ENCODE assay signal across 1 cellular context in genomic region chr19:16075430-16076153, GRCh38.
A peak's percentile ranks its signal among the peaks of the same experiment; 100 is the strongest.
TF ChIP-seq lines count a peak whose summit lies in the region.

No MANE protein-coding gene starts in this region.

TF ChIP-seq in K562, 482 proteins besides CTCF, POLR2A, EP300 and RAD21 (continued from another document):
- TF ChIP-seq PATZ1 (CRISPR knock-in tag; IDR thresholded peaks at IDR 0.05; ENCODE audit: borderline replicate concordance) (no peak), PHB2 (IDR thresholded peaks at IDR 0.05; ENCODE audit: low read depth) (no peak), HMGXB4 (CRISPR knock-in tag; IDR thresholded peaks at IDR 0.05) (no peak), CEBPG (CRISPR knock-in tag; IDR thresholded peaks at IDR 0.05) (0 out of 2 replicates have a peak, but pooled peaks have one; percentile 34), CEBPG (tag; conservative IDR thresholded peaks at IDR 0.05 in 1 of 2, IDR thresholded peaks at IDR 0.05 in 1 of 2) (peak; percentile 59 to 83; a peak in 3 of 4 replicates), DACH1 (IDR thresholded peaks at IDR 0.05; ENCODE audit: partially characterized antibody) (peak; percentile 40), POLR2B (IDR thresholded peaks at IDR 0.05; ENCODE audit: low read depth, partially characterized antibody) (peak; percentile 69), SMAD4 (CRISPR knock-in tag; conservative IDR thresholded peaks at IDR 0.05) (no peak), MGA (IDR thresholded peaks at IDR 0.05) (no peak; the same call in 1 of the 2 replicates), KDM4B (IDR thresholded peaks at IDR 0.05; ENCODE audit: borderline replicate concordance in 2 of 2, low read depth in 1 of 2) (no peak), ZNF639 (CRISPR knock-in tag; conservative IDR thresholded peaks at IDR 0.05 in 1 of 2, IDR thresholded peaks at IDR 0.05 in 1 of 2) (no peak), ZBTB43 (CRISPR knock-in tag; IDR thresholded peaks at IDR 0.05) (no peak), ZKSCAN1 (IDR thresholded peaks at IDR 0.05; ENCODE audit: low read depth, low read length) (no peak), KLF10 (CRISPR knock-in tag; IDR thresholded peaks at IDR 0.05) (no peak), CAMTA2 (CRISPR knock-in tag; conservative IDR thresholded peaks at IDR 0.05) (no peak), MXI1 (IDR thresholded peaks at IDR 0.05; ENCODE audit: low read depth, low read length) (no peak), DIDO1 (tag; IDR thresholded peaks at IDR 0.05; ENCODE audit: low read depth) (no peak), NR0B1 (IDR thresholded peaks at IDR 0.05; ENCODE audit: partially characterized antibody) (no peak), PKNOX1 (IDR thresholded peaks at IDR 0.05) (no peak), NELFE (IDR thresholded peaks at IDR 0.05; ENCODE audit: insufficient read depth, insufficient read length) (no peak), SMARCA4 (IDR thresholded peaks at IDR 0.05) (no peak), PHF8 (IDR thresholded peaks at IDR 0.05; ENCODE audit: borderline replicate concordance, low read length) (peak; percentile 56; the same call in 1 of the 2 replicates), CBX2 (IDR thresholded peaks at IDR 0.05; ENCODE audit: insufficient read depth, low read length, poor library complexity, severe bottlenecking) (no peak), GTF2B (IDR thresholded peaks at IDR 0.05; ENCODE audit: extremely low read depth, insufficient read length) (no peak), SUPT5H (IDR thresholded peaks at IDR 0.05) (peak; percentile 55; the same call in 1 of the 2 replicates), MECOM (CRISPR knock-in tag; IDR thresholded peaks at IDR 0.05) (no peak), FOXJ2 (tag; IDR thresholded peaks at IDR 0.05) (no peak), RBFOX2 (IDR thresholded peaks at IDR 0.05; ENCODE audit: low read depth, low read length) (no peak), MBD2 (IDR thresholded peaks at IDR 0.05; ENCODE audit: borderline replicate concordance, low read depth) (no peak), SMAD3 (CRISPR knock-in tag; conservative IDR thresholded peaks at IDR 0.05) (no peak), ETV5 (CRISPR knock-in tag; IDR thresholded peaks at IDR 0.05; ENCODE audit: low read depth) (0 out of 2 replicates have a peak, but pooled peaks have one; percentile 35), GABPB1 (CRISPR knock-in tag; IDR thresholded peaks at IDR 0.05) (0 out of 2 replicates have a peak, but pooled peaks have one; percentile 21), ZFP30 (CRISPR knock-in tag; IDR thresholded peaks at IDR 0.05; ENCODE audit: borderline replicate concordance) (no peak), CCNT2 (IDR thresholded peaks at IDR 0.05; ENCODE audit: borderline replicate concordance, extremely low read depth, insufficient read length, low read depth, low read length) (no peak), KDM1A (IDR thresholded peaks at IDR 0.05) (peak; percentile 84 to 92), RBM34 (IDR thresholded peaks at IDR 0.05; ENCODE audit: borderline replicate concordance, insufficient read depth, low read length) (no peak), ZNF311 (CRISPR knock-in tag; IDR thresholded peaks at IDR 0.05) (no peak), PCBP1 (IDR thresholded peaks at IDR 0.05; ENCODE audit: low read depth, low read length, poor library complexity, severe bottlenecking) (no peak), ETV6 (IDR thresholded peaks at IDR 0.05; ENCODE audit: borderline replicate concordance in 1 of 2, low read depth in 2 of 2, low read length in 1 of 2) (no peak), ETV6 (CRISPR knock-in tag; IDR thresholded peaks at IDR 0.05; ENCODE audit: borderline replicate concordance) (no peak), SP1 (CRISPR knock-in tag; IDR thresholded peaks at IDR 0.05) (peak; percentile 18; the same call in 1 of the 2 replicates)
